ENCODE assay signal across 1 cellular context in the genomic region with DNA sequence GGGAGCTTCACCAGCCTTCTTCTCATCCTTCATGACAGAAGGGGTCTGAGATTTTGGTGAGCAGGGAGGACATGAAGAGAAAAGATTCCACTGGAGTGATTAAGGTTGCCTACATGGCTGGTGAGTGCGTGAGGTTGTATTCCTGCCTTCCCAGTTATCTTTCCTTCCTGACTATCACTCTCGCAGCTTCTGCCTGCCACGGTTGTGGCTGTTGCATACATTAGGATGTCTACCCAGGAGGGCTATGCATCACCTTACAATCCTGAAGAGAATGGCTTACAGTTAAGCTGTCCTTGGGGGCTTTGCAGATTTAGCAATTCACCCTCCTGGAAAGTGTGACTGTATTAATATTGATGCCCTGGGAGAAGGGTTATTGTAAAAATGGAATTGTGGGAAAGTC.
TF ChIP-seq lines count a peak whose summit lies in the region.

No MANE protein-coding gene starts in this region.

TF ChIP-seq in GM23338, 12 proteins besides CTCF, POLR2A, EP300 and RAD21 (continued from another document):
- TF ChIP-seq EZH2 (IDR thresholded peaks at IDR 0.05; ENCODE audit: low read depth, unreplicated experiment) (no peak), ZNF331 (CRISPR knock-in tag; IDR thresholded peaks at IDR 0.05; ENCODE audit: low read depth) (no peak)
